7 cellular contexts compared by ENCODE assay signal in genomic region chr9:128323192-128323730, GRCh38. TPM values are rescaled to one million over a fixed set of nuclear protein-coding genes. Genes with fewer than 3 reads are reported as not detected.
DNase-seq lines count a peak whose midpoint lies in the region; ATAC-seq and TF ChIP-seq lines count a peak whose summit lies in the region.

No MANE protein-coding gene starts in this region.

- CTCF ChIA-PET in Panc1 (lab: Charles Lee), result no interaction called here

- peaks cover 8% of the 10 kb centered on the region for H3K79me2 ChIP-seq in parathyroid adenoma

- no peaks in the 10 kb centered on the region for H3K27me3 ChIP-seq in Panc1 (ENCODE audit: control insufficient read depth, insufficient read depth, low read length)
- no peaks in the 10 kb centered on the region for H3K27me3 ChIP-seq in parathyroid adenoma (ENCODE audit: control insufficient read depth, insufficient read depth, low read length)

- no peaks in the 10 kb centered on the region for H3K9me3 ChIP-seq in Panc1 (ENCODE audit: control insufficient read depth, insufficient read depth, low read depth, low read length)
- no peaks in the 10 kb centered on the region for H3K9me3 ChIP-seq in parathyroid adenoma (ENCODE audit: control insufficient read depth, low read length)

- TSS peak; percentile 86 for BruUV-seq in Panc1 (replicated peaks; lab: Mats Ljungman, UMichigan)

- peak overlapping the region; percentile 57 for H2AFZ ChIP-seq in parathyroid adenoma

- peak; percentile 3 for ATAC-seq in GM18517 (IDR thresholded peaks at IDR 0.05; ENCODE audit: unreplicated experiment)
- no peak for ATAC-seq in Panc1
- ATAC-seq in HG03565 (IDR thresholded peaks at IDR 0.05; ENCODE audit: unreplicated experiment), result no peak
- ATAC-seq in HG03175 (IDR thresholded peaks at IDR 0.05; ENCODE audit: unreplicated experiment), result no peak

- H3K36me3 ChIP-seq in Panc1 (ENCODE audit: control insufficient read depth, insufficient read depth, low read length), result peaks cover 8% of the 10 kb centered on the region; the same call in 1 of the 2 replicates
- no peaks in the 10 kb centered on the region for H3K36me3 ChIP-seq in parathyroid adenoma (ENCODE audit: control insufficient read depth, insufficient read depth, low read length)

- no peak overlapping the region for H3K9ac ChIP-seq in parathyroid adenoma

- H3K4me2 ChIP-seq in parathyroid adenoma (ENCODE audit: low read length), result peak overlapping the region; percentile 75

- intact Hi-C loops in Panc1 (cut with micrococcal nuclease; ENCODE audit: unreplicated experiment), result no loop called here

- no peak for DNase-seq in Panc1 (ENCODE audit: low read depth, low spot score)
- peak; percentile 28 for DNase-seq in epithelial cell of esophagus (ENCODE audit: low read depth)
- no peak for DNase-seq in NCI-H446 treated with DMSO at 0.1 percent for 48 hours (lab: John Stamatoyannopoulos, UW)

- TF ChIP-seq CTCF in Panc1 (IDR thresholded peaks at IDR 0.05) (no peak), epithelial cell of esophagus (IDR thresholded peaks at IDR 0.05; ENCODE audit: insufficient read depth, low read depth, low read length, missing control alignments) (no peak), parathyroid adenoma (IDR thresholded peaks at IDR 0.05) (no peak)

- H3K4me3 ChIP-seq in Panc1 (ENCODE audit: low read depth in 2 of 2, low read length in 2 of 2), result peak overlapping the region; percentile 98
- H3K4me3 ChIP-seq in epithelial cell of esophagus (ENCODE audit: low read length), result peak overlapping the region; percentile 98
- peak overlapping the region; percentile 98 for H3K4me3 ChIP-seq in parathyroid adenoma (ENCODE audit: low read depth, low read length)

- peaks cover 5% of the 10 kb centered on the region for H3K4me1 ChIP-seq in Panc1 (ENCODE audit: control insufficient read depth, insufficient read depth, low read length)
- peaks cover 2% of the 10 kb centered on the region for H3K4me1 ChIP-seq in parathyroid adenoma

- H3K27ac ChIP-seq in Panc1 (ENCODE audit: low read length), result peak overlapping the region; percentile 93
- no peak overlapping the region for H3K27ac ChIP-seq in parathyroid adenoma

- in situ Hi-C loops in Panc1 (cut with HindIII; ENCODE audit: low pct_unique_long_range_greater_than_20kb, low sequenced_read_pairs), result no loop called here

- POLR2A ChIA-PET in Panc1 (lab: Charles Lee), result no interaction called here

RNA-seq across cellular contexts. Expression of gene COQ4, which starts 0.6 kb away (rescaled TPM):
- 19.1 TPM for total RNA-seq in Panc1 (2021; ENCODE audit: unreplicated experiment)
- 17.6 TPM for polyA plus RNA-seq in Panc1 (2012; ENCODE audit: insufficient read length)

RNA-seq across cellular contexts. Expression of gene TRUB2, which starts 1.0 kb away (rescaled TPM):
- total RNA-seq in Panc1 (2021; ENCODE audit: unreplicated experiment), result 22.5 TPM
- 26.9 TPM for polyA plus RNA-seq in Panc1 (2012; ENCODE audit: insufficient read length)

RNA-seq across cellular contexts. Expression of gene SLC27A4, which starts 17.1 kb away (rescaled TPM):
- total RNA-seq in Panc1 (2021; ENCODE audit: unreplicated experiment), result 20.3 TPM
- 22.5 TPM for polyA plus RNA-seq in Panc1 (2012; ENCODE audit: insufficient read length)

RNA-seq across cellular contexts. Expression of gene SWI5, which starts 47.2 kb away (rescaled TPM):
- 28.3 TPM for total RNA-seq in Panc1 (2021; ENCODE audit: unreplicated experiment)
- 31.2 TPM for polyA plus RNA-seq in Panc1 (2012; ENCODE audit: insufficient read length)

RNA-seq across cellular contexts. Expression of gene GOLGA2, which starts 47.5 kb away (rescaled TPM):
- total RNA-seq in Panc1 (2021; ENCODE audit: unreplicated experiment), result 69.6 TPM
- polyA plus RNA-seq in Panc1 (2012; ENCODE audit: insufficient read length), result 70.6 TPM
